In the genomic region with DNA sequence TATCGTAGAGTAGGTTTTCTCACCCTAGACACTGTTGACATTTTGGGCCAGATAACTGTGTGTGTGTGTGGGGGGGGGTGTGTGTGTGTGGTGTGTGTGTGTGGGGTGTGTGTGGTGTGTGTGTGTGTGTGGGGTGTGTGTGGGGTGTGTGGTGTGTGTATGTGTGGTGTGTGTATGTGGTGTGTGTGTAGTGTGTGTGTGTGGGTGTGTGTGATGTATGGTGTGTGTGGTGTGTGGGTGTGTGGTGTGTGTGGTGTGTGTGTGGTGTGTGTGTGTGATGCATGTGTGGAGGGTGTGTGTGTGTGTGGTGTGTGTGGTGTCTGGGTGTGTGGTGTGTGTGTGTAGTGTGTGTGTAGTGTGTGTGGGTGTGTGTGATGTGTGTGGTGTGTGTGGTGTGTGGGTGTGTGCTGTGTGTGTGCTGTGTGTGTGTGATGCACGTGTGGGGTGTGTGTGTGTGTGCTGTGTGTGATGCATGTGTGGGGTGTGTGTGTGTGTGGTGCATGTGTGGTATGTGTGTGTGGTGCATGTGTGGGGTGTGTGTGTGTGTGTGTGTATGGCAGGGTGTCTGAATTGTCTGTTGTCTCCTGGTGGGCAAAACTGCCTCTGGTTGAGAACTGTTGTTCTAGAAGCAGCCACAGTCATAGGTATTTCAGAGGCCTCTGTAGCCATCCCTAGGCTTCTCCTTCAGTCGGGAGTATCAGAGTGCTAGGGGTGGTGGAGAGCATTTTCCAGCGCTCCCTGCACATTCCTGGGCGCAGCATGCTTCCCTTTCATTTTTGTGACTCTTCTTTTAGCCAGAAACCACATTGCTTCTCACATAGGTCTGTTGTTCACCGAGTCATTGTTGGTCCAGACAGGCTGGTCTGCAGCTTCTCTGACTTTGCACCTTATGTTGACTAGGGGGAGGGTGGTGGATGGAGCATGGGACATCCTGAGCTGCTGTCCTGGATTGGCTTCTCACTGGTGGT, we compare ENCODE assay signal across 2 cellular contexts.
TF ChIP-seq lines count a peak whose summit lies in the region.

No MANE protein-coding gene starts in this region.

TF ChIP-seq in HEK293, 187 proteins besides CTCF, POLR2A, EP300 and RAD21 (continues in another document):
- TF ChIP-seq ZNF621 (tag by site-specific recombination; IDR thresholded peaks at IDR 0.05) = 0 out of 2 replicates have a peak, but pooled peaks have one; percentile 6
- TF ChIP-seq, protein P1, sequence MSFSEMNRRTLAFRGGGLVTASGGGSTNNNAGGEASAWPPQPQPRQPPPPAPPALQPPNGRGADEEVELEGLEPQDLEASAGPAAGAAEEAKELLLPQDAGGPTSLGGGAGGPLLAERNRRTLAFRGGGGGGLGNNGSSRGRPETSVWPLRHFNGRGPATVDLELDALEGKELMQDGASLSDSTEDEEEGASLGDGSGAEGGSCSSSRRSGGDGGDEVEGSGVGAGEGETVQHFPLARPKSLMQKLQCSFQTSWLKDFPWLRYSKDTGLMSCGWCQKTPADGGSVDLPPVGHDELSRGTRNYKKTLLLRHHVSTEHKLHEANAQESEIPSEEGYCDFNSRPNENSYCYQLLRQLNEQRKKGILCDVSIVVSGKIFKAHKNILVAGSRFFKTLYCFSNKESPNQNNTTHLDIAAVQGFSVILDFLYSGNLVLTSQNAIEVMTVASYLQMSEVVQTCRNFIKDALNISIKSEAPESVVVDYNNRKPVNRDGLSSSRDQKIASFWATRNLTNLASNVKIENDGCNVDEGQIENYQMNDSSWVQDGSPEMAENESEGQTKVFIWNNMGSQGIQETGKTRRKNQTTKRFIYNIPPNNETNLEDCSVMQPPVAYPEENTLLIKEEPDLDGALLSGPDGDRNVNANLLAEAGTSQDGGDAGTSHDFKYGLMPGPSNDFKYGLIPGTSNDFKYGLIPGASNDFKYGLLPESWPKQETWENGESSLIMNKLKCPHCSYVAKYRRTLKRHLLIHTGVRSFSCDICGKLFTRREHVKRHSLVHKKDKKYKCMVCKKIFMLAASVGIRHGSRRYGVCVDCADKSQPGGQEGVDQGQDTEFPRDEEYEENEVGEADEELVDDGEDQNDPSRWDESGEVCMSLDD (tag by site-specific recombination; IDR thresholded peaks at IDR 0.05) = no peak
- TF ChIP-seq ZNF175 (tag by site-specific recombination; IDR thresholded peaks at IDR 0.05) = no peak
- TF ChIP-seq GLIS1 (tag by site-specific recombination; IDR thresholded peaks at IDR 0.05) = no peak
- TF ChIP-seq ZNF561 (tag by site-specific recombination; IDR thresholded peaks at IDR 0.05; ENCODE audit: borderline replicate concordance) = no peak
- no peak for TF ChIP-seq ZNF473 (tag by site-specific recombination; IDR thresholded peaks at IDR 0.05)
- TF ChIP-seq, protein P2, sequence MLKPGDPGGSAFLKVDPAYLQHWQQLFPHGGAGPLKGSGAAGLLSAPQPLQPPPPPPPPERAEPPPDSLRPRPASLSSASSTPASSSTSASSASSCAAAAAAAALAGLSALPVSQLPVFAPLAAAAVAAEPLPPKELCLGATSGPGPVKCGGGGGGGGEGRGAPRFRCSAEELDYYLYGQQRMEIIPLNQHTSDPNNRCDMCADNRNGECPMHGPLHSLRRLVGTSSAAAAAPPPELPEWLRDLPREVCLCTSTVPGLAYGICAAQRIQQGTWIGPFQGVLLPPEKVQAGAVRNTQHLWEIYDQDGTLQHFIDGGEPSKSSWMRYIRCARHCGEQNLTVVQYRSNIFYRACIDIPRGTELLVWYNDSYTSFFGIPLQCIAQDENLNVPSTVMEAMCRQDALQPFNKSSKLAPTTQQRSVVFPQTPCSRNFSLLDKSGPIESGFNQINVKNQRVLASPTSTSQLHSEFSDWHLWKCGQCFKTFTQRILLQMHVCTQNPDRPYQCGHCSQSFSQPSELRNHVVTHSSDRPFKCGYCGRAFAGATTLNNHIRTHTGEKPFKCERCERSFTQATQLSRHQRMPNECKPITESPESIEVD (tag by site-specific recombination; IDR thresholded peaks at IDR 0.05) = no peak
- no peak for TF ChIP-seq ZNF169 (tag by site-specific recombination; IDR thresholded peaks at IDR 0.05)
- TF ChIP-seq ZNF629 (tag by site-specific recombination; IDR thresholded peaks at IDR 0.05) = no peak
- no peak for TF ChIP-seq ZNF623 (tag by site-specific recombination; IDR thresholded peaks at IDR 0.05)
- peak; percentile 93 for TF ChIP-seq EGR2 (tag by site-specific recombination; IDR thresholded peaks at IDR 0.05; ENCODE audit: low read depth)
- TF ChIP-seq ZNF830 (tag by site-specific recombination; IDR thresholded peaks at IDR 0.05; ENCODE audit: low read depth) = no peak
- no peak for TF ChIP-seq ZEB2 (tag by site-specific recombination; IDR thresholded peaks at IDR 0.05)
- no peak for TF ChIP-seq PRDM1 (tag by site-specific recombination; IDR thresholded peaks at IDR 0.05)
- no peak for TF ChIP-seq ZIC2 (tag by site-specific recombination; IDR thresholded peaks at IDR 0.05)
- no peak for TF ChIP-seq KLF1 (tag by site-specific recombination; IDR thresholded peaks at IDR 0.05)
- TF ChIP-seq ZNF404 (tag by site-specific recombination; IDR thresholded peaks at IDR 0.05) = no peak
- TF ChIP-seq, protein P3, sequence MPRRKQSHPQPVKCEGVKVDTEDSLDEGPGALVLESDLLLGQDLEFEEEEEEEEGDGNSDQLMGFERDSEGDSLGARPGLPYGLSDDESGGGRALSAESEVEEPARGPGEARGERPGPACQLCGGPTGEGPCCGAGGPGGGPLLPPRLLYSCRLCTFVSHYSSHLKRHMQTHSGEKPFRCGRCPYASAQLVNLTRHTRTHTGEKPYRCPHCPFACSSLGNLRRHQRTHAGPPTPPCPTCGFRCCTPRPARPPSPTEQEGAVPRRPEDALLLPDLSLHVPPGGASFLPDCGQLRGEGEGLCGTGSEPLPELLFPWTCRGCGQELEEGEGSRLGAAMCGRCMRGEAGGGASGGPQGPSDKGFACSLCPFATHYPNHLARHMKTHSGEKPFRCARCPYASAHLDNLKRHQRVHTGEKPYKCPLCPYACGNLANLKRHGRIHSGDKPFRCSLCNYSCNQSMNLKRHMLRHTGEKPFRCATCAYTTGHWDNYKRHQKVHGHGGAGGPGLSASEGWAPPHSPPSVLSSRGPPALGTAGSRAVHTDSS (tag by site-specific recombination; IDR thresholded peaks at IDR 0.05) = no peak
- TF ChIP-seq ZNF114 (tag by site-specific recombination; IDR thresholded peaks at IDR 0.05) = no peak
- TF ChIP-seq ZNF37A (tag by site-specific recombination; IDR thresholded peaks at IDR 0.05) = no peak
- no peak for TF ChIP-seq ZNF701 (tag by site-specific recombination; IDR thresholded peaks at IDR 0.05)
- TF ChIP-seq ZNF707 (tag by site-specific recombination; IDR thresholded peaks at IDR 0.05) = no peak
- no peak for TF ChIP-seq ZNF202 (tag by site-specific recombination; IDR thresholded peaks at IDR 0.05; ENCODE audit: borderline replicate concordance)
- TF ChIP-seq, protein P4, sequence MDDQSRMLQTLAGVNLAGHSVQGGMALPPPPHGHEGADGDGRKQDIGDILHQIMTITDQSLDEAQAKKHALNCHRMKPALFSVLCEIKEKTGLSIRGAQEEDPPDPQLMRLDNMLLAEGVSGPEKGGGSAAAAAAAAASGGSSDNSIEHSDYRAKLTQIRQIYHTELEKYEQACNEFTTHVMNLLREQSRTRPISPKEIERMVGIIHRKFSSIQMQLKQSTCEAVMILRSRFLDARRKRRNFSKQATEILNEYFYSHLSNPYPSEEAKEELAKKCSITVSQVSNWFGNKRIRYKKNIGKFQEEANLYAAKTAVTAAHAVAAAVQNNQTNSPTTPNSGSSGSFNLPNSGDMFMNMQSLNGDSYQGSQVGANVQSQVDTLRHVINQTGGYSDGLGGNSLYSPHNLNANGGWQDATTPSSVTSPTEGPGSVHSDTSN (CRISPR knock-in tag; IDR thresholded peaks at IDR 0.05) = no peak

TF ChIP-seq in endothelial cell of umbilical vein, 7 proteins besides CTCF, POLR2A, EP300 and RAD21:
- TF ChIP-seq MYC (IDR thresholded peaks at IDR 0.05; ENCODE audit: low read depth, low read length) = no peak
- TF ChIP-seq, protein P5, sequence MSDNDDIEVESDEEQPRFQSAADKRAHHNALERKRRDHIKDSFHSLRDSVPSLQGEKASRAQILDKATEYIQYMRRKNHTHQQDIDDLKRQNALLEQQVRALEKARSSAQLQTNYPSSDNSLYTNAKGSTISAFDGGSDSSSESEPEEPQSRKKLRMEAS (IDR thresholded peaks at IDR 0.05; ENCODE audit: insufficient read depth, insufficient read length) = no peak
- no peak for TF ChIP-seq EZH2 (IDR thresholded peaks at IDR 0.05; ENCODE audit: borderline replicate concordance, low read depth, low read length, severe bottlenecking)
- TF ChIP-seq FOS (IDR thresholded peaks at IDR 0.05; ENCODE audit: borderline replicate concordance, insufficient read depth, low read length) = no peak
- TF ChIP-seq JUN (IDR thresholded peaks at IDR 0.05; ENCODE audit: borderline replicate concordance, insufficient read depth, insufficient read length, low read depth) = no peak
- no peak for TF ChIP-seq POLR2AphosphoS5 (IDR thresholded peaks at IDR 0.05; ENCODE audit: insufficient read depth, low read depth, low read length)
- no peak for TF ChIP-seq GATA2 (IDR thresholded peaks at IDR 0.05; ENCODE audit: insufficient read depth, insufficient read length, low read depth, low read length)
TF ChIP-seq in endothelial cell of umbilical vein: peak in this region for 0.
